Comparison of ENCODE assay signal across 13 cellular contexts in the genomic region with DNA sequence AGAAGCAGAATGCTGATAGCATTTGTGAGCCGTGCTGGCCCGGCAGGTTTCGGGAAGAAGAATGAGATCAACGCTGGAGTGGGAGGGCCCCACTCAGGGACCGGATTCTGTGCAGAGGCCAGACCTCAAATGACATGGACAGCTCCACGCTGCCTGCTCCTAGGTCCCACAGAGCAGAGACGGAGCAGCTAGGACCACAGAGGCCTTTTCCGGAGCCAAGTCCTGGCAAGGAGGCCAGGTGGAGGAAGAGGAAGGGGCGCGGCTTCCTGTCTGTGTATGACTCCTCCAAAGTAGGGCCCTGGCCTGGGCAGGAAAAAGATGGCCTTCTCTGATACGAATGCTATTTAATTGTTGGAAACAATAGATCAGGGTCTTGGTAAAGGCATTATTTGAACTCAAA.
DNase-seq lines count a peak whose midpoint lies in the region; FAIRE-seq and TF ChIP-seq lines count a peak whose summit lies in the region.
"Had no signal": no experiment of that assay in that cellular context is flagged by ENCODE, and none has a peak within 500 bp of the region (broad histone marks: within the 10 kb centered on the region; RNA-seq: fewer than 3 reads in every experiment).

No MANE protein-coding gene starts in this region.

- 0 out of 2 replicates have a peak overlapping the region, but pooled peaks have one; percentile 13 for H3K4me3 ChIP-seq in Caco-2 (ENCODE audit: low read depth, low read length)
- no peak overlapping the region for H3K4me3 ChIP-seq in kidney (ENCODE audit: low read length in 2 of 2)
- H3K4me3 ChIP-seq: cardiac muscle cell had no signal

- no peaks in the 10 kb centered on the region for H3K27me3 ChIP-seq in Caco-2 (replicated peaks; ENCODE audit: control insufficient read depth, insufficient read depth, low read length)
- H3K27me3 ChIP-seq: cardiac muscle cell had no signal

- no peaks in the 10 kb centered on the region for H3K27me3 Mint-ChIP-seq in Caco-2 (ENCODE audit: insufficient read depth, unreplicated experiment)
- H3K27me3 Mint-ChIP-seq: activated CD4-positive, alpha-beta memory T cell treated with anti-CD3 and anti-CD28 coated beads, Interleukin-2, amount 10 ng/mL, durations not matched to agents 7 days and 5 days had no signal

- peaks cover 31% of the 10 kb centered on the region for H3K4me1 Mint-ChIP-seq in Caco-2 (ENCODE audit: low read depth, unreplicated experiment)

- H3K9me3 Mint-ChIP-seq in Caco-2 (ENCODE audit: unreplicated experiment): no peaks in the 10 kb centered on the region

- peak overlapping the region; percentile 66 for H3K4me3 Mint-ChIP-seq in Caco-2 (ENCODE audit: unreplicated experiment)
- H3K4me3 Mint-ChIP-seq: activated CD4-positive, alpha-beta memory T cell treated with anti-CD3 and anti-CD28 coated beads, Interleukin-2, amount 10 ng/mL, durations not matched to agents 7 days and 5 days had no signal

- peaks cover 17% of the 10 kb centered on the region for H3K4me1 ChIP-seq in Caco-2
- H3K4me1 ChIP-seq in kidney (ENCODE audit: control insufficient read depth in 1 of 2, insufficient read depth in 1 of 2, low read depth in 1 of 2, low read length in 2 of 2): no peaks in the 10 kb centered on the region

- no peaks in the 10 kb centered on the region for H3K36me3 Mint-ChIP-seq in Caco-2 (ENCODE audit: insufficient read depth, unreplicated experiment)

- no peak for FAIRE-seq in kidney (lab: Jason Lieb, UNC)
- FAIRE-seq: RCC 7860 had no signal

- H3K9me3 ChIP-seq in Caco-2 (no peaks in the 10 kb centered on the region), kidney (ENCODE audit: control insufficient read depth in 1 of 2, low read length in 2 of 2) (no peaks in the 10 kb centered on the region)

- no peak overlapping the region for H3K27ac ChIP-seq in kidney (ENCODE audit: low read depth in 2 of 2, low read length in 2 of 2)
- H3K27ac ChIP-seq: cardiac muscle cell had no signal

- TF ChIP-seq CTCF in Caco-2 (IDR thresholded peaks at IDR 0.05; ENCODE audit: insufficient read depth in 1 of 2, low read depth in 1 of 2, low read length in 1 of 2, severe bottlenecking in 1 of 2, unreplicated experiment in 1 of 2): no peak
- TF ChIP-seq CTCF in kidney (IDR thresholded peaks at IDR 0.05; ENCODE audit: borderline replicate concordance, extremely low read depth, insufficient read depth): no peak

- H3K9ac ChIP-seq in kidney (ENCODE audit: low read length in 2 of 2): no peak overlapping the region

- peak overlapping the region; percentile 10 for H3K27ac Mint-ChIP-seq in Caco-2 (ENCODE audit: unreplicated experiment)
- H3K27ac Mint-ChIP-seq: activated CD4-positive, alpha-beta memory T cell treated with anti-CD3 and anti-CD28 coated beads, Interleukin-2, amount 10 ng/mL, durations not matched to agents 7 days and 5 days had no signal

- POLR2A ChIA-PET in Caco-2 (lab: Charles Lee): no interaction called here

- DNase-seq in Caco-2 (peak in 1 of 2 experiments; percentile 62), dermis microvascular lymphatic vessel endothelial cell (ENCODE audit: low read depth in 2 of 2) (peak; percentile 20 to 91), kidney (peak; percentile 85), pulmonary artery endothelial cell (ENCODE audit: low read depth, low spot score) (peak; percentile 81), cerebellar nuclear complex (lab: John Stamatoyannopoulos, UW) (no peak), HUDEP-2 (lab: John Stamatoyannopoulos, UW; ENCODE audit: unreplicated experiment in 76 of 76) (no peak), T-helper 9 cell (no peak), NCI-H1417 (lab: John Stamatoyannopoulos, UW) (no peak)
- DNase-seq: activated CD4-positive, alpha-beta memory T cell treated with anti-CD3 and anti-CD28 coated beads, Interleukin-2, amount 10 ng/mL, durations not matched to agents 7 days and 5 days; DMS153; NCI-H1105 had no signal

- intact Hi-C loops in Caco-2 (cut with micrococcal nuclease; ENCODE audit: unreplicated experiment) (loop anchor here (5.0 kb wide), 1 partner anchor 81 kb away; no protein-coding TSS in a partner anchor), kidney (cut with DNase I) (no loop called here)

- no peaks in the 10 kb centered on the region for H3K36me3 ChIP-seq in Caco-2 (ENCODE audit: control insufficient read depth, insufficient read depth, low read length)
- H3K36me3 ChIP-seq in kidney (ENCODE audit: control insufficient read depth in 1 of 2, insufficient read depth in 2 of 2, low read length in 2 of 2): no peaks in the 10 kb centered on the region
- H3K36me3 ChIP-seq: cardiac muscle cell had no signal

- no TSS peak for BruUV-seq in Caco-2 (replicated peaks; lab: Mats Ljungman, UMichigan)

- CTCF ChIA-PET in Caco-2 (lab: Charles Lee): no interaction called here

Comparison
In these comparisons a context has a peak if more than half of its experiments do, and no peak if none do; other contexts are left out.
1. DNase-seq: peak in dermis microvascular lymphatic vessel endothelial cell (2 of 2), kidney (single experiment) and pulmonary artery endothelial cell (single experiment); none in cerebellar nuclear complex (0 of 2), HUDEP-2 (0 of 76), T-helper 9 cell (single experiment) and NCI-H1417 (0 of 3).